Comparison of ENCODE assay signal across 28 cellular contexts in genomic region chr10:117688358-117688757, GRCh38.
"Had no signal": no experiment of that assay in that cellular context is flagged by ENCODE, and none has a peak within 500 bp of the region (broad histone marks: within the 10 kb centered on the region; RNA-seq: fewer than 3 reads in every experiment).

No MANE protein-coding gene starts in this region.

- FAIRE-seq: colon, endometrium, islet of Langerhans, keratinocyte had no signal

- H3K36me3 ChIP-seq: esophagus squamous epithelium, gastrocnemius medialis, heart right ventricle, left lung, lower lobe of right lung had no signal

- H3K4me3 Mint-ChIP-seq: mesothelial cell of epicardium, naive B cell had no signal

- H3K27me3 ChIP-seq: gastrocnemius medialis had no signal

- H3K4me3 ChIP-seq: coronary artery, dorsolateral prefrontal cortex, esophagus squamous epithelium, gastrocnemius medialis, heart right ventricle, left lung, lower lobe of right lung, mucosa of descending colon had no signal

- ATAC-seq: esophagus mucosa, gastrocnemius medialis, heart right ventricle, left cardiac atrium, left lung, left ventricle myocardium superior, lower lobe of right lung, mucosa of descending colon had no signal

- H3K4me1 Mint-ChIP-seq: naive B cell had no signal

- H3K9me3 ChIP-seq: esophagus squamous epithelium, gastrocnemius medialis, heart right ventricle, left lung, lower lobe of right lung, mucosa of descending colon had no signal

- H3K27ac Mint-ChIP-seq: mesothelial cell of epicardium, naive B cell had no signal

- H3K9me3 Mint-ChIP-seq: mesothelial cell of epicardium had no signal

- DNase-seq: dermis blood vessel endothelial cell; dorsolateral prefrontal cortex; effector CD4-positive, alpha-beta T cell; effector memory CD4-positive, alpha-beta T cell; erythroblast; esophagus squamous epithelium; foreskin fibroblast; foreskin melanocyte; gastrocnemius medialis; glutamatergic neuron; head of caudate nucleus; heart right ventricle; hippocampal formation; left cardiac atrium; left lung; left ventricle myocardium superior; lower lobe of right lung; mesenchymal stem cell; mucosa of descending colon; naive B cell had no signal

- H3K36me3 Mint-ChIP-seq: mesothelial cell of epicardium, naive B cell had no signal

- H3K27ac ChIP-seq: coronary artery, dorsolateral prefrontal cortex, epithelial cell of prostate, esophagus squamous epithelium, gastrocnemius medialis, heart right ventricle, left lung, lower lobe of right lung had no signal

- H3K4me1 ChIP-seq: gastrocnemius medialis, left lung, lower lobe of right lung had no signal
